In genomic region chr17:44095388-44095646, GRCh38 we compare ENCODE assay signal across 9 cellular contexts. TPM values are rescaled to one million over a fixed set of nuclear protein-coding genes. Genes with fewer than 3 reads are reported as not detected.
DNase-seq lines count a peak whose midpoint lies in the region; ATAC-seq and TF ChIP-seq lines count a peak whose summit lies in the region.
"Had no signal": no experiment of that assay in that cellular context is flagged by ENCODE, and none has a peak within 500 bp of the region (broad histone marks: within the 10 kb centered on the region; RNA-seq: fewer than 3 reads in every experiment).

No MANE protein-coding gene starts in this region.

- H3K36me3 Mint-ChIP-seq in activated naive CD4-positive, alpha-beta T cell treated with anti-CD3 and anti-CD28 coated beads, Interleukin-2, amount 10 ng/mL, durations not matched to agents 7 days and 5 days, result peaks cover 7% of the 10 kb centered on the region

- H3K27me3 ChIP-seq in AG04450 (ENCODE audit: control insufficient read depth, insufficient read depth, low read length), result no peaks in the 10 kb centered on the region
- no peaks in the 10 kb centered on the region for H3K27me3 ChIP-seq in PC-9 (ENCODE audit: insufficient read depth, low read depth)
- H3K27me3 ChIP-seq in esophagus (ENCODE audit: control insufficient read depth in 1 of 2, insufficient read depth in 2 of 2, low read length in 2 of 2), result no peaks in the 10 kb centered on the region
- H3K27me3 ChIP-seq in ovary, result no peaks in the 10 kb centered on the region

- H3F3A ChIP-seq in PC-9 (ENCODE audit: insufficient read depth, low read depth), result peaks cover 32% of the 10 kb centered on the region

- H3K4me3 Mint-ChIP-seq in activated naive CD4-positive, alpha-beta T cell treated with anti-CD3 and anti-CD28 coated beads, Interleukin-2, amount 10 ng/mL, durations not matched to agents 7 days and 5 days, result no peak overlapping the region
- H3K4me3 Mint-ChIP-seq: CD4-positive, alpha-beta T cell had no signal

- H3K27me3 Mint-ChIP-seq in activated naive CD4-positive, alpha-beta T cell treated with anti-CD3 and anti-CD28 coated beads, Interleukin-2, amount 10 ng/mL, durations not matched to agents 7 days and 5 days, result no peaks in the 10 kb centered on the region
- H3K27me3 Mint-ChIP-seq: CD4-positive, alpha-beta T cell had no signal

- H3K36me3 ChIP-seq in PC-9 (ENCODE audit: low read depth) (no peaks in the 10 kb centered on the region), esophagus (ENCODE audit: control insufficient read depth in 2 of 2, insufficient read depth in 2 of 2, low read length in 1 of 2) (peaks cover 8 to 31% of the 10 kb centered on the region in 2 donors), ovary (no peaks in the 10 kb centered on the region)

- H3K4me1 Mint-ChIP-seq in activated naive CD4-positive, alpha-beta T cell treated with anti-CD3 and anti-CD28 coated beads, Interleukin-2, amount 10 ng/mL, durations not matched to agents 7 days and 5 days, result peaks cover 14% of the 10 kb centered on the region

- no peak for ATAC-seq in HG03432 (IDR thresholded peaks at IDR 0.05; ENCODE audit: unreplicated experiment)

- no peak for TF ChIP-seq POLR2A in ovary (IDR thresholded peaks at IDR 0.05)

- H3K4me1 ChIP-seq in PC-9 (replicated peaks; ENCODE audit: insufficient read depth) (peaks cover 30% of the 10 kb centered on the region), esophagus (ENCODE audit: control insufficient read depth in 2 of 2, insufficient read depth in 2 of 2, low read length in 1 of 2) (peaks cover 14 to 22% of the 10 kb centered on the region in 2 donors), ovary (ENCODE audit: insufficient read depth) (peaks cover 19% of the 10 kb centered on the region)

- CTCF ChIA-PET in AG04450 (lab: Charles Lee) (no interaction called here), PC-9 (lab: Charles Lee) (interaction anchor here (1.6 kb wide), 1 partner anchor 11 kb away, joined by 27 read pairs; no protein-coding TSS in a partner anchor)
- CTCF ChIA-PET in activated naive CD4-positive, alpha-beta T cell treated with anti-CD3 and anti-CD28 coated beads, Interleukin-2, amount 10 ng/mL, durations not matched to agents 7 days and 5 days (lab: Charles Lee), result no interaction called here

- intact Hi-C loops in PC-9 (cut with micrococcal nuclease; ENCODE audit: unreplicated experiment) (loop anchor here (2.0 kb wide), 1 partner anchor 15 kb away; no protein-coding TSS in a partner anchor), ovary (cut with DNase I) (no loop called here)

- no peaks in the 10 kb centered on the region; the same call in 1 of the 2 replicates for H3K9me3 ChIP-seq in AG04450 (ENCODE audit: control insufficient read depth, insufficient read depth, low read length)
- H3K9me3 ChIP-seq in PC-9 (ENCODE audit: insufficient read depth, low read depth), result no peaks in the 10 kb centered on the region
- no peaks in the 10 kb centered on the region for H3K9me3 ChIP-seq in esophagus (ENCODE audit: control insufficient read depth in 2 of 2, insufficient read depth in 1 of 2, low read depth in 1 of 2, low read length in 1 of 2)
- H3K9me3 ChIP-seq in ovary, result no peaks in the 10 kb centered on the region

- no peaks in the 10 kb centered on the region for H3K9me3 Mint-ChIP-seq in activated naive CD4-positive, alpha-beta T cell treated with anti-CD3 and anti-CD28 coated beads, Interleukin-2, amount 10 ng/mL, durations not matched to agents 7 days and 5 days
- H3K9me3 Mint-ChIP-seq: CD4-positive, alpha-beta T cell had no signal

- 10 to 27% methylated on average over 2 of the region's 2 CpGs for WGBS in esophagus, 2 donors
- 0 to 2% (median 2%) methylated on average over 2 of the region's 2 CpGs for WGBS in ovary, 3 donors

- H3K79me2 ChIP-seq in PC-9 (ENCODE audit: low read depth), result no peaks in the 10 kb centered on the region

- H3K27ac ChIP-seq in AG04450 (ENCODE audit: low read depth, low read length), result peak overlapping the region; percentile 39
- peak overlapping the region; percentile 93 for H3K27ac ChIP-seq in PC-9
- H3K27ac ChIP-seq in esophagus (ENCODE audit: low read depth in 2 of 2, low read length in 1 of 2), result peak overlapping the region; percentile 78 to 97
- peak overlapping the region; percentile 64 to 82 for H3K27ac ChIP-seq in ovary

- H3K9me2 ChIP-seq in PC-9 (ENCODE audit: insufficient read depth), result no peaks in the 10 kb centered on the region

- BruUV-seq in PC-9 (replicated peaks; lab: Mats Ljungman, UMichigan), result no TSS peak

- H2AFZ ChIP-seq in PC-9, result no peak overlapping the region

- POLR2A ChIA-PET in AG04450 (lab: Yijun Ruan, JAX), result interaction anchor here (0.5 to 1.6 kb wide), 10 partner anchors 8 to 1177 kb away, joined by 3 to 12 read pairs (median 4); partner anchors contain the start of gene HDAC5
- POLR2A ChIA-PET in PC-9 (lab: Charles Lee; ENCODE audit: unreplicated experiment), result interaction anchor here (0.7 kb wide), 1 partner anchor 8 kb away, joined by 3 read pairs; no protein-coding TSS in a partner anchor

- H3K4me2 ChIP-seq in PC-9, result peak overlapping the region; percentile 84

- no peak overlapping the region for H3K27ac Mint-ChIP-seq in activated naive CD4-positive, alpha-beta T cell treated with anti-CD3 and anti-CD28 coated beads, Interleukin-2, amount 10 ng/mL, durations not matched to agents 7 days and 5 days
- H3K27ac Mint-ChIP-seq: CD4-positive, alpha-beta T cell had no signal

- H3K4me3 ChIP-seq in AG04450 (ENCODE audit: low read depth, low read length) (peak overlapping the region; percentile 27; the same call in 1 of the 2 replicates), PC-9 (peak overlapping the region; percentile 44; the same call in 1 of the 2 replicates), esophagus (ENCODE audit: low read depth in 1 of 2, low read length in 2 of 2) (no peak overlapping the region), ovary (no peak overlapping the region)

- H4K20me1 ChIP-seq in PC-9 (ENCODE audit: insufficient read depth), result no peaks in the 10 kb centered on the region

- no peak for TF ChIP-seq CTCF in AG04450 (IDR thresholded peaks at IDR 0.05; ENCODE audit: low read depth, low read length)
- TF ChIP-seq CTCF in PC-9 (conservative IDR thresholded peaks at IDR 0.05), result no peak
- TF ChIP-seq CTCF in ovary (IDR thresholded peaks at IDR 0.05), result no peak

- DNase-seq in AG04450 (ENCODE audit: low read depth, low spot score), result no peak
- DNase-seq in PC-9, result no peak
- no peak for DNase-seq in ovary
- no peak for DNase-seq in NCI-H748 treated with DMSO at 0.1 percent for 48 hours (lab: John Stamatoyannopoulos, UW)
- DNase-seq in hippocampal formation (lab: John Stamatoyannopoulos, UW), result no peak
- DNase-seq in activated naive CD4-positive, alpha-beta T cell treated with anti-CD3 and anti-CD28 coated beads, Interleukin-2, amount 10 ng/mL, durations not matched to agents 7 days and 5 days, result no peak
- DNase-seq: CD4-positive, alpha-beta T cell had no signal

- no peak for TF ChIP-seq EP300 in ovary (IDR thresholded peaks at IDR 0.05)

RNA-seq across cellular contexts. Expression of gene G6PC3, which starts 24.8 kb away (rescaled TPM):
- polyA plus RNA-seq in AG04450 (2011; rRNA removed), result 69.8 and 87.4 TPM in 2 replicates
- polyA minus RNA-seq in AG04450 (2011; rRNA and poly(A)+ RNA removed), result 74.2 and 110 TPM in 2 replicates
- 69.3 and 70.9 TPM in 2 replicates for total RNA-seq in PC-9 (2021)
- polyA plus RNA-seq in esophagus, result 10 to 100 TPM; 36.3 to 43.5 TPM
- total RNA-seq in ovary, result 10 to 100 TPM; 14.4 to 56.7 (median 36.2) TPM
- polyA plus RNA-seq in ovary, result 10 to 100 TPM; 37.1 to 49.1 TPM

RNA-seq across cellular contexts. Expression of gene HDAC5, which starts 28.1 kb away (rescaled TPM):
- polyA plus RNA-seq in AG04450 (2011; rRNA removed) (21.3 and 36.7 TPM in 2 replicates), esophagus (10 to 100 TPM; 45.7 to 54.7 TPM), ovary (10 to 100 TPM; 11.4 to 75.8 TPM)
- polyA minus RNA-seq in AG04450 (2011; rRNA and poly(A)+ RNA removed), result 46.9 and 72.0 TPM in 2 replicates
- total RNA-seq in PC-9 (2021) (24.0 and 40.5 TPM in 2 replicates), ovary (10 to 100 TPM; 35.1 to 97.6 (median 67.2) TPM)

RNA-seq across cellular contexts. Expression of gene LSM12, which starts 28.8 kb away (rescaled TPM):
- polyA plus RNA-seq in AG04450 (2011; rRNA removed) (46.5 and 57.5 TPM in 2 replicates), esophagus (10 to 100 TPM; 25.4 to 46.9 TPM), ovary (10 to 100 TPM; 17.1 to 29.2 TPM)
- 72.6 and 81.7 TPM in 2 replicates for polyA minus RNA-seq in AG04450 (2011; rRNA and poly(A)+ RNA removed)
- total RNA-seq in PC-9 (2021) (60.9 and 62.7 TPM in 2 replicates), ovary (10 to 100 TPM; 21.3 to 54.6 (median 37.1) TPM)

RNA-seq across cellular contexts. Expression of gene HROB, which starts 46.4 kb away (rescaled TPM):
- polyA plus RNA-seq in AG04450 (2011; rRNA removed), result 0.86 and 0.97 TPM in 2 replicates
- 4.4 and 4.9 TPM in 2 replicates for polyA minus RNA-seq in AG04450 (2011; rRNA and poly(A)+ RNA removed)
- total RNA-seq in PC-9 (2021), result 14.5 and 15.7 TPM in 2 replicates
- polyA plus RNA-seq in esophagus, result 1 to 10 TPM; 1.7 to 2.5 TPM
- 1 to 10 TPM in 3 of 7 donors, under 1 TPM in 4; 0.86 to 6.3 (median 0.97) TPM for total RNA-seq in ovary
- polyA plus RNA-seq in ovary, result 1 to 10 TPM; 1.0 TPM

Comparison
In these comparisons a context has a peak if more than half of its experiments do, and no peak if none do; other contexts are left out.
1. H3K27ac ChIP-seq: peak in every context shown above with its lines; median percentile 93 in PC-9; 88 in esophagus; 73 in ovary; 39 in AG04450.
2. H3K4me3 ChIP-seq: peak in AG04450 (single experiment) and PC-9 (single experiment); none in esophagus (0 of 2) and ovary (single experiment).